ENCODE assay signal across 3 cellular contexts in the genomic region with DNA sequence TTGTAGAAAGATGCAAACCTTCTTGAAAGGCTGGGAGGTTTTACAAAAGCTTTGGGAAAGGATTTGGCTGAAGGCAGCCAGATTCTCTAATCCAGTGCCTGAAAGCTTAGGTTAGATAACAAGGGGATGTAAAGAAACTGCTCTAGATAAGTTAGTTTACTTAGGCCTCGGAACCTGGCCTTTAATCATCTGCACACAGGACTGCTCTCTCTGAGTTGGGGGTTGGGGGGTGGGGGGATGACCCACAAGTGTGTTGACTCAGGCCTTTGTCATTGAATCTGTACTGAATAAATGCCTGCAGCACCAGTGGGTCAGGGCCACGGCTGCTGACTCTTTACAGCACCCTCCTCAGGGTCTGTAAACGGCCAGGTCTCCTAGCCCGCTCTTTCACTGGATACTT. TPM values are rescaled to one million over a fixed set of nuclear protein-coding genes. Genes with fewer than 3 reads are reported as not detected.
"Had no signal": no experiment of that assay in that cellular context is flagged by ENCODE, and none has a peak within 500 bp of the region (broad histone marks: within the 10 kb centered on the region; RNA-seq: fewer than 3 reads in every experiment).

No MANE protein-coding gene starts in this region.

RNA-seq across cellular contexts. Expression of gene MYO3B, which starts 58.6 kb away (rescaled TPM):
- total RNA-seq: HFFc6, IMR-90 had no signal
- polyA plus RNA-seq: GM23248 had no signal
